Comparison of ENCODE assay signal across 20 cellular contexts in the genomic region with DNA sequence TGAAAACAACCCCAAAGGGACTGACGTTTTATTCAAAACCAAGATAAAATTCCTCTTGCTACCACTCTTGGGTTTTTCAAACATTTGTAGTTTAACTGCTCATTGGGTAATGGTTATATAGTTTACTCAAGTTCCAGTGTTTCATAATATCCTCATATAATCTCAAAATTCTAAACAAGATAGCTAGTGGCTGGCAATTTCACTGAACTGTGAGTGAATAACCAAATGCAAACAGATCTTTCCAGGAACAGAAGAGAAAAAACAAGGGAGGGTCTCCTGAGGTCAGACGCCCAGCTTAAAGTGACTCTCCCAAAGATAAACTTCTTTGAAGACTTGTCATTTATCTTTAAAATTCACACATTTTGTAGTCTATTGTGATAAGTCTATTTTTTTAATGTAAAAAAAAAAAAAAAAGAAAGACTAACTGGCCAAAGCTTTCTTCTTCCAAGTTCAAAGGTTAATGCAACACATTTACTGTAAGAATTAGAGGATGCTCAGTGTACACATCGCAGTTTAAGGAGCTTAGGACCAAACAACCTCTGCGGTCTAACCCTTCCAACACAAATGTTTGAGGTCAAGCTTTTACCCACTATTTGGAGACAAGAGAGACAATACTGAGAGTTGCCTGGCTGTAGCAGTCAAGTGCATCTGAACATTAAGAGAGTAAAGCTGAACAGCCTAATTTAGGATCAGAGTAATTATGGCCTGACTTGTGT. TPM values are rescaled to one million over a fixed set of nuclear protein-coding genes. Genes with fewer than 3 reads are reported as not detected.
DNase-seq lines count a peak whose midpoint lies in the region; ATAC-seq, FAIRE-seq and TF ChIP-seq lines count a peak whose summit lies in the region.
"Had no signal": no experiment of that assay in that cellular context is flagged by ENCODE, and none has a peak within 500 bp of the region (broad histone marks: within the 10 kb centered on the region; RNA-seq: fewer than 3 reads in every experiment).

No MANE protein-coding gene starts in this region.

- FAIRE-seq in A549 (lab: Jason Lieb, UNC) = no peak
- FAIRE-seq: bronchial epithelial cell, endothelial cell of umbilical vein, TTC549 had no signal

- POLR2A ChIA-PET in A549 (lab: Yijun Ruan, JAX) = interaction anchor here (0.6 kb wide), 1 partner anchor 18 kb away, joined by 3 read pairs; no protein-coding TSS in a partner anchor

- H3K4me1 ChIP-seq in A549 (peaks cover 79% of the 10 kb centered on the region), adipocyte (ENCODE audit: control insufficient read depth, insufficient read depth, low read length) (peaks cover 71% of the 10 kb centered on the region), liver (ENCODE audit: control insufficient read depth in 4 of 4, insufficient read depth in 4 of 4, low read length in 3 of 4) (peaks cover 0 to 48% (median 35%) of the 10 kb centered on the region in 4 donors), testis (peaks cover 25% of the 10 kb centered on the region), psoas muscle (peaks cover 12% of the 10 kb centered on the region)

- no peaks in the 10 kb centered on the region for H3K36me3 ChIP-seq in adipocyte (ENCODE audit: control insufficient read depth, insufficient read depth, low read length, severe bottlenecking)
- no peaks in the 10 kb centered on the region for H3K36me3 ChIP-seq in liver (ENCODE audit: control insufficient read depth in 4 of 4, insufficient read depth in 3 of 4, low read depth in 1 of 4, low read length in 3 of 4)
- no peaks in the 10 kb centered on the region for H3K36me3 ChIP-seq in testis (ENCODE audit: low read depth, missing control alignments)
- no peaks in the 10 kb centered on the region for H3K36me3 ChIP-seq in psoas muscle (ENCODE audit: insufficient read depth in 1 of 2, low read depth in 1 of 2)
- H3K36me3 ChIP-seq: right atrium auricular region, thoracic aorta had no signal

- H3K9me3 ChIP-seq in A549 (no peaks in the 10 kb centered on the region), adipocyte (ENCODE audit: control insufficient read depth, low read length) (no peaks in the 10 kb centered on the region), liver (ENCODE audit: control insufficient read depth in 4 of 4, low read length in 3 of 4) (no peaks in the 10 kb centered on the region), testis (no peaks in the 10 kb centered on the region), psoas muscle (no peaks in the 10 kb centered on the region)
- H3K9me3 ChIP-seq: right atrium auricular region, thoracic aorta had no signal

- TF ChIP-seq CTCF in A549 (IDR thresholded peaks at IDR 0.05) = no peak
- no peak for TF ChIP-seq CTCF in liver (IDR thresholded peaks at IDR 0.05; ENCODE audit: low read depth, low read length, missing input control)
- no peak for TF ChIP-seq CTCF in testis (IDR thresholded peaks at IDR 0.05)
- TF ChIP-seq CTCF in psoas muscle (IDR thresholded peaks at IDR 0.05) = no peak

- ATAC-seq in A549 (no peak), HG03045 (IDR thresholded peaks at IDR 0.05; ENCODE audit: unreplicated experiment) (no peak), psoas muscle (no peak), HG03095 (IDR thresholded peaks at IDR 0.05; ENCODE audit: unreplicated experiment) (no peak)
- ATAC-seq: activated T-cell treated with anti-CD3 and anti-CD28 coated beads, Interleukin-2, amount 50 U/mL, for 4 hours had no signal

- DNase-seq in A549 (ENCODE audit: low read depth in 1 of 2, low spot score in 1 of 2) = no peak
- peak; percentile 66 for DNase-seq in GF-D8 (lab: John Stamatoyannopoulos, UW)
- peak; percentile 71 for DNase-seq in adipocyte (ENCODE audit: low read depth)
- no peak for DNase-seq in testis
- DNase-seq in psoas muscle = no peak
- DNase-seq: activated naive CD8-positive, alpha-beta T cell treated with anti-CD3 and anti-CD28 coated beads for 36 hours; activated T-cell treated with anti-CD3 and anti-CD28 coated beads, Interleukin-2, amount 50 U/mL, for 4 hours; DMS79 treated with DMSO at 0.1 percent for 48 hours; foreskin melanocyte; NCI-H1930; NCI-H345; stimulated activated CD4-positive, alpha-beta T cell treated with anti-CD3 and anti-CD28 coated beads, Interleukin-15, amount 100 ng/mL, for 24 hours had no signal

- H3K4me3 ChIP-seq in A549 (no peak overlapping the region), adipocyte (ENCODE audit: low read length) (no peak overlapping the region), liver (ENCODE audit: low read depth in 1 of 3, low read length in 3 of 3) (no peak overlapping the region), testis (no peak overlapping the region), psoas muscle (no peak overlapping the region)
- H3K4me3 ChIP-seq: right atrium auricular region, thoracic aorta had no signal

- TF ChIP-seq POLR2A in A549 (IDR thresholded peaks at IDR 0.05; ENCODE audit: low read length) (no peak), testis (IDR thresholded peaks at IDR 0.05) (no peak)

- H3K9ac ChIP-seq in adipocyte (ENCODE audit: low read length) (no peak overlapping the region), liver (ENCODE audit: low read depth in 1 of 2, low read length in 2 of 2) (peak overlapping the region in 1 of 2 donors; percentile 86)

- H3K27ac ChIP-seq in A549 (peak overlapping the region; percentile 77 to 86), liver (ENCODE audit: low read depth in 1 of 2, low read length in 2 of 2) (peak overlapping the region; percentile 87 to 90), testis (no peak overlapping the region), psoas muscle (no peak overlapping the region)
- H3K27ac ChIP-seq: right atrium auricular region, thoracic aorta had no signal

- TF ChIP-seq EP300 in A549 (IDR thresholded peaks at IDR 0.05) = 0 out of 5 replicates have a peak, but pooled peaks of 1 of the 2 experiments have one; percentile 14

- intact Hi-C loops in testis (cut with DNase I; ENCODE audit: low total_unique reads) = no loop called here
- intact Hi-C loops in psoas muscle (cut with DNase I) = loop anchor here in 1 of 2 donors (5.0 kb wide), 1 partner anchor 54 kb away; no protein-coding TSS in a partner anchor

- CTCF ChIA-PET in A549 (lab: Yijun Ruan, JAX) = interaction anchor here (0.9 to 3.3 kb wide), 7 partner anchors 9 to 259 kb away, joined by 3 to 12 read pairs (median 3); no protein-coding TSS in a partner anchor

- H3K4me2 ChIP-seq in A549 = peak overlapping the region; percentile 84

- 25% methylated on average over 4 of the region's 4 CpGs for WGBS in A549 (ENCODE audit: missing lambda C conversion rate)
- 18% methylated on average over 4 of the region's 4 CpGs for WGBS in liver
- 72% methylated on average over 4 of the region's 4 CpGs for WGBS in testis, 2 donors
- 90 to 93% (median 92%) methylated on average over 4 of the region's 4 CpGs for WGBS in psoas muscle, 3 donors

- TF ChIP-seq RAD21 in A549 (conservative IDR thresholded peaks at IDR 0.05 in 1 of 2, IDR thresholded peaks at IDR 0.05 in 1 of 2) (no peak), liver (IDR thresholded peaks at IDR 0.05) (peak in 1 of 2 donors; percentile 6)

- no peaks in the 10 kb centered on the region for H3K27me3 ChIP-seq in adipocyte (replicated peaks; ENCODE audit: control insufficient read depth, insufficient read depth, low read length)
- no peaks in the 10 kb centered on the region for H3K27me3 ChIP-seq in liver (ENCODE audit: control insufficient read depth in 4 of 4, insufficient read depth in 4 of 4, low read length in 3 of 4)
- no peaks in the 10 kb centered on the region for H3K27me3 ChIP-seq in testis
- no peaks in the 10 kb centered on the region for H3K27me3 ChIP-seq in psoas muscle (ENCODE audit: insufficient read depth in 3 of 3, low read length in 2 of 3)
- H3K27me3 ChIP-seq: right atrium auricular region had no signal

TF ChIP-seq in A549, 52 proteins besides CTCF, POLR2A, EP300 and RAD21 (continues in another document):
- no peak for TF ChIP-seq FOSL2 (IDR thresholded peaks at IDR 0.05)
- TF ChIP-seq FOSL2 (CRISPR knock-in tag; IDR thresholded peaks at IDR 0.05) = no peak
- TF ChIP-seq RARB (CRISPR knock-in tag; IDR thresholded peaks at IDR 0.05) = no peak
- TF ChIP-seq GATA3 (IDR thresholded peaks at IDR 0.05; ENCODE audit: borderline replicate concordance) = peak; percentile 18; the same call in 1 of the 2 replicates
- TF ChIP-seq CEBPB (IDR thresholded peaks at IDR 0.05) = peak; percentile 8 to 53; a peak in 2 of 4 replicates
- no peak for TF ChIP-seq TP53 (CRISPR knock-in tag; IDR thresholded peaks at IDR 0.05)
- TF ChIP-seq EHF (CRISPR knock-in tag; IDR thresholded peaks at IDR 0.05) = no peak
- TF ChIP-seq HDAC2 (IDR thresholded peaks at IDR 0.05) = no peak

TF ChIP-seq in liver, 16 proteins besides CTCF, POLR2A, EP300 and RAD21 (continues in another document):
- TF ChIP-seq, protein P1, sequence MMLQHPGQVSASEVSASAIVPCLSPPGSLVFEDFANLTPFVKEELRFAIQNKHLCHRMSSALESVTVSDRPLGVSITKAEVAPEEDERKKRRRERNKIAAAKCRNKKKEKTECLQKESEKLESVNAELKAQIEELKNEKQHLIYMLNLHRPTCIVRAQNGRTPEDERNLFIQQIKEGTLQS (IDR thresholded peaks at IDR 0.05) = peak; percentile 44

RNA-seq across cellular contexts. Expression of a gene that starts 26.6 kb away (rescaled TPM):
- 21.1 and 23.7 TPM in 2 replicates for polyA plus RNA-seq in A549 (2011; rRNA removed)
- polyA plus RNA-seq in A549 (2012; cell fraction: cytosol; rRNA removed) = 6.9 and 8.5 TPM in 2 replicates
- 9.9 and 13.4 TPM in 2 replicates for polyA plus RNA-seq in A549 (2012; cell fraction: nucleus; rRNA removed)
- 12.5 to 14.0 TPM (median 12.9 TPM) in 3 replicates for polyA plus RNA-seq in A549 (2017; fragmentation: RNase III; extraction: RNeasy Plus Mini Kit Qiagen cat#74134 plus additional on column Dnase treatment)
- 17.9 and 18.8 TPM in 2 replicates for polyA minus RNA-seq in A549 (2011; rRNA and poly(A)+ RNA removed)
- 100 to 1,000 TPM; 142 to 284 TPM for total RNA-seq in liver
- 10 to 100 TPM; 58.6 to 63.3 TPM for polyA plus RNA-seq in liver
- 100 to 1,000 TPM; 109 to 141 TPM for total RNA-seq in testis
- 56.0 TPM for polyA plus RNA-seq in testis (ENCODE audit: insufficient read depth, low read depth, low replicate concordance)
- total RNA-seq in psoas muscle = 1 to 10 TPM; 4.4 to 5.2 (median 4.9) TPM
- 1 to 10 TPM; 1.5 to 3.9 (median 3.6) TPM for polyA plus RNA-seq in psoas muscle

Comparison
In these comparisons a context has a peak if more than half of its experiments do, and no peak if none do; other contexts are left out.
1. DNase-seq: peak in GF-D8 (single experiment) and adipocyte (single experiment); none in A549 (0 of 2), testis (single experiment) and psoas muscle (0 of 2).
2. H3K27ac ChIP-seq: peak in A549 (2 of 2) and liver (2 of 2); none in testis (0 of 2) and psoas muscle (single experiment).